7 cellular contexts compared by ENCODE assay signal in the genomic region with DNA sequence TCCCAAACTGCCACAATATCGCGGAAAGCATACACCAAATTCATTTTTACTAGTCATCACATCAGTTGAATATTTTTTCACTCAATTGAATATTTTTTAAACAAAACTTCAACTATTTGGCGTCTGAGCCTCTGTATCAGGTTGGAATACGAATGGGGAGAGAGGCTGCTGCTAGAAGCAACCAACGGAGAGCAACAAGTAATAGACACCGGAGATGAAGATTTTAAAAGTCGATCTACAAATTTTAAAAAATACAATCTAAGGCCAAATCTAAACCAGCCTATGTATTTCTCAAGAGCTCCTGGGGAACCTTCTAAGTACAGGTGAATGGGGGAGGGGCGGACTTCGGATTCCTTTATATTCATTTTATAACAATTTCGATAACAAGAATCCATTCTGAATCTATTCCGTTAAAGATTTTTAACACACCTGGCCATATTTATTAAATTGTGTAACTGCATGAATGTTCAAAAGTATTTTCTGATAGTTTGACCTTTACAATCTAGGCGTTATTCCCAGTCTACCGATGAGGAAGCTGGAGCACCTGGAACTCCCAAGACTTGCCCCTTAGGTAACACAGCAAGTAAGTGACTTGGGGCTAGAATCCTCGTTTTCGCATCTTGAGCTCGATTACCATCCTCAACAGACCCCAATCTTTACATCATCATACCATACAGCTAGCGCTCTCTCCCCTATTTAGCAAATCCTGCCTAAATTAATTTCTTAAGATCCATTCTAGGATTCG. TPM values are rescaled to one million over a fixed set of nuclear protein-coding genes. Genes with fewer than 3 reads are reported as not detected.
DNase-seq lines count a peak whose midpoint lies in the region; TF ChIP-seq lines count a peak whose summit lies in the region.

No MANE protein-coding gene starts in this region.

- DNase-seq in GM12865 (ENCODE audit: low read depth) (no peak), epithelial cell of proximal tubule (ENCODE audit: low read depth) (no peak), NCI-H1436 (lab: John Stamatoyannopoulos, UW) (no peak), HuH-7 (ENCODE audit: low spot score) (no peak), NCI-H146 treated with DMSO at 0.1 percent for 48 hours (lab: John Stamatoyannopoulos, UW; ENCODE audit: unreplicated experiment) (no peak)

- no peak for TF ChIP-seq CTCF in GM12865 (IDR thresholded peaks at IDR 0.05; ENCODE audit: insufficient read depth, low read depth, low read length, missing control alignments)
- TF ChIP-seq CTCF in OCI-LY1 (IDR thresholded peaks at IDR 0.05; ENCODE audit: low read length) = no peak
- TF ChIP-seq CTCF in epithelial cell of proximal tubule (conservative IDR thresholded peaks at IDR 0.05; ENCODE audit: low read depth, low read length) = no peak
- no peak for TF ChIP-seq CTCF in parathyroid adenoma (IDR thresholded peaks at IDR 0.05)

- H3K4me2 ChIP-seq in OCI-LY1 (ENCODE audit: low read length) (peak overlapping the region; percentile 85), parathyroid adenoma (ENCODE audit: low read length) (peak overlapping the region; percentile 72)

- no peaks in the 10 kb centered on the region for H3K9me2 ChIP-seq in OCI-LY1 (ENCODE audit: low read depth, low read length)

- no peaks in the 10 kb centered on the region for H4K20me1 ChIP-seq in OCI-LY1 (ENCODE audit: insufficient read depth, low read length)

- H3K79me2 ChIP-seq in OCI-LY1 (ENCODE audit: insufficient read depth, low read length) = peaks cover 18% of the 10 kb centered on the region
- H3K79me2 ChIP-seq in parathyroid adenoma = peaks cover 7% of the 10 kb centered on the region

- H3K9ac ChIP-seq in OCI-LY1 (ENCODE audit: low read length) (peak overlapping the region; percentile 72), parathyroid adenoma (no peak overlapping the region)

- H2AFZ ChIP-seq in OCI-LY1 (ENCODE audit: low read length) (no peak overlapping the region), parathyroid adenoma (peak overlapping the region; percentile 99)

- H3K36me3 ChIP-seq in OCI-LY1 (ENCODE audit: insufficient read depth, low read length) (no peaks in the 10 kb centered on the region), parathyroid adenoma (ENCODE audit: control insufficient read depth, insufficient read depth, low read length) (no peaks in the 10 kb centered on the region)

- H3K4me1 ChIP-seq in OCI-LY1 (ENCODE audit: insufficient read depth, low read length, severe bottlenecking) = peaks cover 29% of the 10 kb centered on the region
- peaks cover 3% of the 10 kb centered on the region for H3K4me1 ChIP-seq in parathyroid adenoma

- no peak overlapping the region for H3K27ac ChIP-seq in OCI-LY1 (ENCODE audit: low read depth, low read length, poor library complexity, severe bottlenecking)
- no peak overlapping the region for H3K27ac ChIP-seq in parathyroid adenoma

- peaks cover 5% of the 10 kb centered on the region; the same call in 1 of the 2 replicates for H3F3A ChIP-seq in OCI-LY1 (ENCODE audit: insufficient read depth, low read length)

- H3K9me3 ChIP-seq in OCI-LY1 (ENCODE audit: low read length) (no peaks in the 10 kb centered on the region), parathyroid adenoma (ENCODE audit: control insufficient read depth, low read length) (no peaks in the 10 kb centered on the region)

- peak overlapping the region; percentile 72 for H3K4me3 ChIP-seq in GM12865 (ENCODE audit: low read depth, low read length)
- peak overlapping the region; percentile 72 for H3K4me3 ChIP-seq in OCI-LY1 (ENCODE audit: low read depth, low read length, poor library complexity, severe bottlenecking)
- H3K4me3 ChIP-seq in epithelial cell of proximal tubule (ENCODE audit: low read depth, low read length) = peak overlapping the region; percentile 71
- peak overlapping the region; percentile 83 for H3K4me3 ChIP-seq in parathyroid adenoma (ENCODE audit: low read depth, low read length)

- H3K27me3 ChIP-seq in OCI-LY1 (ENCODE audit: insufficient read depth, low read length) = no peaks in the 10 kb centered on the region
- H3K27me3 ChIP-seq in parathyroid adenoma (ENCODE audit: control insufficient read depth, insufficient read depth, low read length) = no peaks in the 10 kb centered on the region

RNA-seq across cellular contexts. Expression of gene GNPNAT1, which starts 1.2 kb away (rescaled TPM):
- 35.6 and 40.9 TPM in 2 replicates for total RNA-seq in epithelial cell of proximal tubule
